In the genomic region with DNA sequence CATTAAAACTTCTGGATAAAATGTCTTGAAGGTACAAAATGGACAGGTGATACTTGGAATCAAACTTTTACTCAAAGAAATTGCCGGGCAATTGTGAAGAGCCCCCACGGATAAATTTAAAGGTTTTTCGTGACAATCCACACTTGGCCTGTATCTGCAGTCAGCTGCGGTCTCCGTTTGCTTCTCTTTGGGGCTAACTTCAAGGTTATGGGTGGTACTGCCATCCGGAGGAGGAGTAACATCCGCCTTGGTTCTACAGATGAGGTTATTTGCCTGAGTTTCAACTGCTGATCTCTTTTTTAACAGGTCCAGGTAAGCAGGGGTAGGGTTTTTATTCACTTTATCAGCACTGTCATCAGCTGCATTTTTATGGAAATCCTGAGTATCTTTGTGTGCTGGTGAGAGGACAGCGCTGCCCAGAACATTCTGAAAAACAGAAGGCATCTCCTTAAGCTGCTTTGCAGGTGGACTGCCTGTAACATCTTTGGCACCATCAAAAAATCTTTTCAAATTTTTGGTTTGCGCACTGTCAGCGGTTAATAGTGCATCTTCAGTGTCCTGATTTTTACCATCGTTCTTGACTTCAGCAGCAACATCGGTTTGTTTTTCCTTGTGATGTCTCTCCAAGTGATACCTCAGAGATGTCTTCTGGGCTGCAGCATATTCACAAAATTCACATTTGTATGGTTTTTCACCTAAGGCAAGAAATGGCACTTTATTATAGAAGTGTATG, we compare ENCODE assay signal across 2 cellular contexts.
TF ChIP-seq lines count a peak whose summit lies in the region.

No MANE protein-coding gene starts in this region.

TF ChIP-seq in WTC11, 78 proteins besides CTCF, POLR2A, EP300 and RAD21:
- TF ChIP-seq ZNF396 (CRISPR knock-in tag; IDR thresholded peaks at IDR 0.05; ENCODE audit: borderline replicate concordance) (no peak), IRF2 (CRISPR knock-in tag; IDR thresholded peaks at IDR 0.05; ENCODE audit: borderline replicate concordance, low read depth) (no peak), KAT7 (CRISPR knock-in tag; IDR thresholded peaks at IDR 0.05; ENCODE audit: borderline replicate concordance) (no peak), JAZF1 (CRISPR knock-in tag; IDR thresholded peaks at IDR 0.05) (no peak), FOXJ3 (CRISPR knock-in tag; IDR thresholded peaks at IDR 0.05; ENCODE audit: borderline replicate concordance) (no peak), SP1 (CRISPR knock-in tag; conservative IDR thresholded peaks at IDR 0.05) (no peak)
- TF ChIP-seq, protein P1, sequence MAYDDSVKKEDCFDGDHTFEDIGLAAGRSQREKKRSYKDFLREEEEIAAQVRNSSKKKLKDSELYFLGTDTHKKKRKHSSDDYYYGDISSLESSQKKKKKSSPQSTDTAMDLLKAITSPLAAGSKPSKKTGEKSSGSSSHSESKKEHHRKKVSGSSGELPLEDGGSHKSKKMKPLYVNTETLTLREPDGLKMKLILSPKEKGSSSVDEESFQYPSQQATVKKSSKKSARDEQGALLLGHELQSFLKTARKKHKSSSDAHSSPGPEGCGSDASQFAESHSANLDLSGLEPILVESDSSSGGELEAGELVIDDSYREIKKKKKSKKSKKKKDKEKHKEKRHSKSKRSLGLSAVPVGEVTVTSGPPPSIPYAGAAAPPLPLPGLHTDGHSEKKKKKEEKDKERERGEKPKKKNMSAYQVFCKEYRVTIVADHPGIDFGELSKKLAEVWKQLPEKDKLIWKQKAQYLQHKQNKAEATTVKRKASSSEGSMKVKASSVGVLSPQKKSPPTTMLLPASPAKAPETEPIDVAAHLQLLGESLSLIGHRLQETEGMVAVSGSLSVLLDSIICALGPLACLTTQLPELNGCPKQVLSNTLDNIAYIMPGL (CRISPR knock-in tag; IDR thresholded peaks at IDR 0.05), result no peak

TF ChIP-seq in HepG2, 621 proteins besides CTCF, POLR2A, EP300 and RAD21 (continues in another document):
- TF ChIP-seq U2AF1 (optimal IDR thresholded peaks at IDR 0.05; ENCODE audit: low read depth, low read length) (no peak), ZNF460 (CRISPR knock-in tag; IDR thresholded peaks at IDR 0.05; ENCODE audit: borderline replicate concordance) (no peak), POLR2G (IDR thresholded peaks at IDR 0.05; ENCODE audit: low read depth, low read length) (peak; percentile 17; the same call in 1 of the 2 replicates), NCOR1 (IDR thresholded peaks at IDR 0.05; ENCODE audit: borderline replicate concordance, low read length) (no peak), HOXD1 (CRISPR knock-in tag; IDR thresholded peaks at IDR 0.05) (no peak), ZFP37 (CRISPR knock-in tag; IDR thresholded peaks at IDR 0.05; ENCODE audit: borderline replicate concordance) (no peak), PHF20 (CRISPR knock-in tag; IDR thresholded peaks at IDR 0.05) (no peak), ZNF768 (CRISPR knock-in tag; IDR thresholded peaks at IDR 0.05) (no peak), MAFF (IDR thresholded peaks at IDR 0.05; ENCODE audit: low read depth, low read length) (peak; percentile 95), NCOA1 (CRISPR knock-in tag; IDR thresholded peaks at IDR 0.05) (no peak), ZNF143 (CRISPR knock-in tag; IDR thresholded peaks at IDR 0.05) (no peak), FOSL1 (CRISPR knock-in tag; IDR thresholded peaks at IDR 0.05; ENCODE audit: borderline replicate concordance) (no peak), ZKSCAN5 (CRISPR knock-in tag; IDR thresholded peaks at IDR 0.05) (no peak), MAFK (conservative IDR thresholded peaks at IDR 0.05 in 1 of 2, IDR thresholded peaks at IDR 0.05 in 1 of 2; ENCODE audit: low read length in 2 of 2) (peak; percentile 95 to 98), RBM22 (optimal IDR thresholded peaks at IDR 0.05; ENCODE audit: low read length) (peak; percentile 87), ZNF781 (CRISPR knock-in tag; IDR thresholded peaks at IDR 0.05; ENCODE audit: borderline replicate concordance, not compliant biosample characterization) (no peak), ZNF317 (CRISPR knock-in tag; IDR thresholded peaks at IDR 0.05) (no peak)
- TF ChIP-seq, protein P2, sequence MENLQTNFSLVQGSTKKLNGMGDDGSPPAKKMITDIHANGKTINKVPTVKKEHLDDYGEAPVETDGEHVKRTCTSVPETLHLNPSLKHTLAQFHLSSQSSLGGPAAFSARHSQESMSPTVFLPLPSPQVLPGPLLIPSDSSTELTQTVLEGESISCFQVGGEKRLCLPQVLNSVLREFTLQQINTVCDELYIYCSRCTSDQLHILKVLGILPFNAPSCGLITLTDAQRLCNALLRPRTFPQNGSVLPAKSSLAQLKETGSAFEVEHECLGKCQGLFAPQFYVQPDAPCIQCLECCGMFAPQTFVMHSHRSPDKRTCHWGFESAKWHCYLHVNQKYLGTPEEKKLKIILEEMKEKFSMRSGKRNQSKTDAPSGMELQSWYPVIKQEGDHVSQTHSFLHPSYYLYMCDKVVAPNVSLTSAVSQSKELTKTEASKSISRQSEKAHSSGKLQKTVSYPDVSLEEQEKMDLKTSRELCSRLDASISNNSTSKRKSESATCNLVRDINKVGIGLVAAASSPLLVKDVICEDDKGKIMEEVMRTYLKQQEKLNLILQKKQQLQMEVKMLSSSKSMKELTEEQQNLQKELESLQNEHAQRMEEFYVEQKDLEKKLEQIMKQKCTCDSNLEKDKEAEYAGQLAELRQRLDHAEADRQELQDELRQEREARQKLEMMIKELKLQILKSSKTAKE (CRISPR knock-in tag; IDR thresholded peaks at IDR 0.05; ENCODE audit: borderline replicate concordance), result no peak
- TF ChIP-seq, protein P3, sequence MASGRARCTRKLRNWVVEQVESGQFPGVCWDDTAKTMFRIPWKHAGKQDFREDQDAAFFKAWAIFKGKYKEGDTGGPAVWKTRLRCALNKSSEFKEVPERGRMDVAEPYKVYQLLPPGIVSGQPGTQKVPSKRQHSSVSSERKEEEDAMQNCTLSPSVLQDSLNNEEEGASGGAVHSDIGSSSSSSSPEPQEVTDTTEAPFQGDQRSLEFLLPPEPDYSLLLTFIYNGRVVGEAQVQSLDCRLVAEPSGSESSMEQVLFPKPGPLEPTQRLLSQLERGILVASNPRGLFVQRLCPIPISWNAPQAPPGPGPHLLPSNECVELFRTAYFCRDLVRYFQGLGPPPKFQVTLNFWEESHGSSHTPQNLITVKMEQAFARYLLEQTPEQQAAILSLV (CRISPR knock-in tag; IDR thresholded peaks at IDR 0.05; ENCODE audit: borderline replicate concordance), result no peak
- TF ChIP-seq, protein P4, sequence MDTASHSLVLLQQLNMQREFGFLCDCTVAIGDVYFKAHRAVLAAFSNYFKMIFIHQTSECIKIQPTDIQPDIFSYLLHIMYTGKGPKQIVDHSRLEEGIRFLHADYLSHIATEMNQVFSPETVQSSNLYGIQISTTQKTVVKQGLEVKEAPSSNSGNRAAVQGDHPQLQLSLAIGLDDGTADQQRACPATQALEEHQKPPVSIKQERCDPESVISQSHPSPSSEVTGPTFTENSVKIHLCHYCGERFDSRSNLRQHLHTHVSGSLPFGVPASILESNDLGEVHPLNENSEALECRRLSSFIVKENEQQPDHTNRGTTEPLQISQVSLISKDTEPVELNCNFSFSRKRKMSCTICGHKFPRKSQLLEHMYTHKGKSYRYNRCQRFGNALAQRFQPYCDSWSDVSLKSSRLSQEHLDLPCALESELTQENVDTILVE (CRISPR knock-in tag; IDR thresholded peaks at IDR 0.05), result no peak
- TF ChIP-seq, protein P5, sequence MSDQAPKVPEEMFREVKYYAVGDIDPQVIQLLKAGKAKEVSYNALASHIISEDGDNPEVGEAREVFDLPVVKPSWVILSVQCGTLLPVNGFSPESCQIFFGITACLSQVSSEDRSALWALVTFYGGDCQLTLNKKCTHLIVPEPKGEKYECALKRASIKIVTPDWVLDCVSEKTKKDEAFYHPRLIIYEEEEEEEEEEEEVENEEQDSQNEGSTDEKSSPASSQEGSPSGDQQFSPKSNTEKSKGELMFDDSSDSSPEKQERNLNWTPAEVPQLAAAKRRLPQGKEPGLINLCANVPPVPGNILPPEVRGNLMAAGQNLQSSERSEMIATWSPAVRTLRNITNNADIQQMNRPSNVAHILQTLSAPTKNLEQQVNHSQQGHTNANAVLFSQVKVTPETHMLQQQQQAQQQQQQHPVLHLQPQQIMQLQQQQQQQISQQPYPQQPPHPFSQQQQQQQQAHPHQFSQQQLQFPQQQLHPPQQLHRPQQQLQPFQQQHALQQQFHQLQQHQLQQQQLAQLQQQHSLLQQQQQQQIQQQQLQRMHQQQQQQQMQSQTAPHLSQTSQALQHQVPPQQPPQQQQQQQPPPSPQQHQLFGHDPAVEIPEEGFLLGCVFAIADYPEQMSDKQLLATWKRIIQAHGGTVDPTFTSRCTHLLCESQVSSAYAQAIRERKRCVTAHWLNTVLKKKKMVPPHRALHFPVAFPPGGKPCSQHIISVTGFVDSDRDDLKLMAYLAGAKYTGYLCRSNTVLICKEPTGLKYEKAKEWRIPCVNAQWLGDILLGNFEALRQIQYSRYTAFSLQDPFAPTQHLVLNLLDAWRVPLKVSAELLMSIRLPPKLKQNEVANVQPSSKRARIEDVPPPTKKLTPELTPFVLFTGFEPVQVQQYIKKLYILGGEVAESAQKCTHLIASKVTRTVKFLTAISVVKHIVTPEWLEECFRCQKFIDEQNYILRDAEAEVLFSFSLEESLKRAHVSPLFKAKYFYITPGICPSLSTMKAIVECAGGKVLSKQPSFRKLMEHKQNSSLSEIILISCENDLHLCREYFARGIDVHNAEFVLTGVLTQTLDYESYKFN (CRISPR knock-in tag; conservative IDR thresholded peaks at IDR 0.05), result 0 out of 2 replicates have a peak, but pooled peaks have one; percentile 7
- TF ChIP-seq, protein P6, sequence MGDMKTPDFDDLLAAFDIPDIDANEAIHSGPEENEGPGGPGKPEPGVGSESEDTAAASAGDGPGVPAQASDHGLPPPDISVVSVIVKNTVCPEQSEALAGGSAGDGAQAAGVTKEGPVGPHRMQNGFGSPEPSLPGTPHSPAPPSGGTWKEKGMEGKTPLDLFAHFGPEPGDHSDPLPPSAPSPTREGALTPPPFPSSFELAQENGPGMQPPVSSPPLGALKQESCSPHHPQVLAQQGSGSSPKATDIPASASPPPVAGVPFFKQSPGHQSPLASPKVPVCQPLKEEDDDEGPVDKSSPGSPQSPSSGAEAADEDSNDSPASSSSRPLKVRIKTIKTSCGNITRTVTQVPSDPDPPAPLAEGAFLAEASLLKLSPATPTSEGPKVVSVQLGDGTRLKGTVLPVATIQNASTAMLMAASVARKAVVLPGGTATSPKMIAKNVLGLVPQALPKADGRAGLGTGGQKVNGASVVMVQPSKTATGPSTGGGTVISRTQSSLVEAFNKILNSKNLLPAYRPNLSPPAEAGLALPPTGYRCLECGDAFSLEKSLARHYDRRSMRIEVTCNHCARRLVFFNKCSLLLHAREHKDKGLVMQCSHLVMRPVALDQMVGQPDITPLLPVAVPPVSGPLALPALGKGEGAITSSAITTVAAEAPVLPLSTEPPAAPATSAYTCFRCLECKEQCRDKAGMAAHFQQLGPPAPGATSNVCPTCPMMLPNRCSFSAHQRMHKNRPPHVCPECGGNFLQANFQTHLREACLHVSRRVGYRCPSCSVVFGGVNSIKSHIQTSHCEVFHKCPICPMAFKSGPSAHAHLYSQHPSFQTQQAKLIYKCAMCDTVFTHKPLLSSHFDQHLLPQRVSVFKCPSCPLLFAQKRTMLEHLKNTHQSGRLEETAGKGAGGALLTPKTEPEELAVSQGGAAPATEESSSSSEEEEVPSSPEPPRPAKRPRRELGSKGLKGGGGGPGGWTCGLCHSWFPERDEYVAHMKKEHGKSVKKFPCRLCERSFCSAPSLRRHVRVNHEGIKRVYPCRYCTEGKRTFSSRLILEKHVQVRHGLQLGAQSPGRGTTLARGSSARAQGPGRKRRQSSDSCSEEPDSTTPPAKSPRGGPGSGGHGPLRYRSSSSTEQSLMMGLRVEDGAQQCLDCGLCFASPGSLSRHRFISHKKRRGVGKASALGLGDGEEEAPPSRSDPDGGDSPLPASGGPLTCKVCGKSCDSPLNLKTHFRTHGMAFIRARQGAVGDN (CRISPR knock-in tag; IDR thresholded peaks at IDR 0.05), result no peak
- TF ChIP-seq, protein P7, sequence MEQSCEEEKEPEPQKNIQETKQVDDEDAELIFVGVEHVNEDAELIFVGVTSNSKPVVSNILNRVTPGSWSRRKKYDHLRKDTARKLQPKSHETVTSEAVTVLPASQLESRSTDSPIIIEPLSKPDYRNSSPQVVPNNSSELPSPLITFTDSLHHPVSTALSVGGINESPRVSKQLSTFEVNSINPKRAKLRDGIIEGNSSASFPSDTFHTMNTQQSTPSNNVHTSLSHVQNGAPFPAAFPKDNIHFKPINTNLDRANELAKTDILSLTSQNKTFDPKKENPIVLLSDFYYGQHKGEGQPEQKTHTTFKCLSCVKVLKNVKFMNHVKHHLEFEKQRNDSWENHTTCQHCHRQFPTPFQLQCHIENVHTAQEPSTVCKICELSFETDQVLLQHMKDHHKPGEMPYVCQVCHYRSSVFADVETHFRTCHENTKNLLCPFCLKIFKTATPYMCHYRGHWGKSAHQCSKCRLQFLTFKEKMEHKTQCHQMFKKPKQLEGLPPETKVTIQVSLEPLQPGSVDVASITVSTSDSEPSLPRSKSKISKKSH (CRISPR knock-in tag; IDR thresholded peaks at IDR 0.05; ENCODE audit: borderline replicate concordance), result no peak
- TF ChIP-seq, protein P8, sequence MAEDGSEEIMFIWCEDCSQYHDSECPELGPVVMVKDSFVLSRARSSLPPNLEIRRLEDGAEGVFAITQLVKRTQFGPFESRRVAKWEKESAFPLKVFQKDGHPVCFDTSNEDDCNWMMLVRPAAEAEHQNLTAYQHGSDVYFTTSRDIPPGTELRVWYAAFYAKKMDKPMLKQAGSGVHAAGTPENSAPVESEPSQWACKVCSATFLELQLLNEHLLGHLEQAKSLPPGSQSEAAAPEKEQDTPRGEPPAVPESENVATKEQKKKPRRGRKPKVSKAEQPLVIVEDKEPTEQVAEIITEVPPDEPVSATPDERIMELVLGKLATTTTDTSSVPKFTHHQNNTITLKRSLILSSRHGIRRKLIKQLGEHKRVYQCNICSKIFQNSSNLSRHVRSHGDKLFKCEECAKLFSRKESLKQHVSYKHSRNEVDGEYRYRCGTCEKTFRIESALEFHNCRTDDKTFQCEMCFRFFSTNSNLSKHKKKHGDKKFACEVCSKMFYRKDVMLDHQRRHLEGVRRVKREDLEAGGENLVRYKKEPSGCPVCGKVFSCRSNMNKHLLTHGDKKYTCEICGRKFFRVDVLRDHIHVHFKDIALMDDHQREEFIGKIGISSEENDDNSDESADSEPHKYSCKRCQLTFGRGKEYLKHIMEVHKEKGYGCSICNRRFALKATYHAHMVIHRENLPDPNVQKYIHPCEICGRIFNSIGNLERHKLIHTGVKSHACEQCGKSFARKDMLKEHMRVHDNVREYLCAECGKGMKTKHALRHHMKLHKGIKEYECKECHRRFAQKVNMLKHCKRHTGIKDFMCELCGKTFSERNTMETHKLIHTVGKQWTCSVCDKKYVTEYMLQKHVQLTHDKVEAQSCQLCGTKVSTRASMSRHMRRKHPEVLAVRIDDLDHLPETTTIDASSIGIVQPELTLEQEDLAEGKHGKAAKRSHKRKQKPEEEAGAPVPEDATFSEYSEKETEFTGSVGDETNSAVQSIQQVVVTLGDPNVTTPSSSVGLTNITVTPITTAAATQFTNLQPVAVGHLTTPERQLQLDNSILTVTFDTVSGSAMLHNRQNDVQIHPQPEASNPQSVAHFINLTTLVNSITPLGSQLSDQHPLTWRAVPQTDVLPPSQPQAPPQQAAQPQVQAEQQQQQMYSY (CRISPR knock-in tag; IDR thresholded peaks at IDR 0.05), result no peak
- TF ChIP-seq, protein P9, sequence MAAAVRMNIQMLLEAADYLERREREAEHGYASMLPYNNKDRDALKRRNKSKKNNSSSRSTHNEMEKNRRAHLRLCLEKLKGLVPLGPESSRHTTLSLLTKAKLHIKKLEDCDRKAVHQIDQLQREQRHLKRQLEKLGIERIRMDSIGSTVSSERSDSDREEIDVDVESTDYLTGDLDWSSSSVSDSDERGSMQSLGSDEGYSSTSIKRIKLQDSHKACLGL (CRISPR knock-in tag; IDR thresholded peaks at IDR 0.05), result no peak
